ENCODE assay signal across 33 cellular contexts in the genomic region with DNA sequence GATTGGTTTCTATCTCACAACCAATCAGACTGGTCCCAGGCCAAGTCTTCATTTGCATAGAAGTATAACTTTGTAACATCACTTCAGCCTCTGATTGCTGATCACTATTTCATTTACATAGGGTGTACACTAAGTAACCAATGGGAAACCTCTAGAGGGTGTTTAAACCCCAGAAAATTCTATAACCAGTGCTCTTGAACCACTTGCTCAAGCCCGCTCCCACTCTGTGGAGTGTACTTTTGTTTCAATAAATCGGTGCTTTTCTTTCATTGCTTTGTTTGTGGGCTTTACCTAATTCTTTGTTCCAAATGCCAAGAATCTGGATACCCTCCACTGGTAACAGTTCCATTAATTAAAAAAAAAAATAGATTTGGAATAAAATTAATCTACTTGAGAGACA.
"Had no signal": no experiment of that assay in that cellular context is flagged by ENCODE, and none has a peak within 500 bp of the region (broad histone marks: within the 10 kb centered on the region; RNA-seq: fewer than 3 reads in every experiment).

No MANE protein-coding gene starts in this region.

- FAIRE-seq: astrocyte, bronchial epithelial cell had no signal

- H3K9me3 ChIP-seq: adrenal gland, ascending aorta, body of pancreas, breast epithelium had no signal

- DNase-seq: activated effector memory CD4-positive, alpha-beta T cell treated with anti-CD3 and anti-CD28 coated beads, Interleukin-2, amount 50 U/mL, for 16 hours; activated effector memory CD4-positive, alpha-beta T cell treated with Interleukin-2 at 50 U/mL for 16 hours; activated gamma-delta T cell; activated gamma-delta T cell treated with Interleukin-2 at 50 U/mL for 16 hours; activated naive CD4-positive, alpha-beta T cell; activated naive CD4-positive, alpha-beta T cell treated with anti-CD3 and anti-CD28 coated beads for 36 hours; activated naive CD4-positive, alpha-beta T cell treated with anti-CD3 and anti-CD28 coated beads, Interleukin-2, amount 10 ng/mL, durations not matched to agents 7 days and 5 days; activated naive CD4-positive, alpha-beta T cell treated with anti-CD3 and anti-CD28 coated beads, Interleukin-2, amount 50 U/mL, for 16 hours; activated naive CD4-positive, alpha-beta T cell treated with Interleukin-2 at 50 U/mL for 16 hours; activated naive CD8-positive, alpha-beta T cell treated with anti-CD3 and anti-CD28 coated beads for 36 hours; activated naive CD8-positive, alpha-beta T cell treated with anti-CD3 and anti-CD28 coated beads, Interleukin-2, amount 10 ng/mL, durations not matched to agents 7 days and 5 days; activated naive CD8-positive, alpha-beta T cell treated with anti-CD3 and anti-CD28 coated beads, Interleukin-2, amount 50 U/mL, for 24 hours; activated T-cell treated with anti-CD3 and anti-CD28 coated beads, Interleukin-2, amount 50 U/mL, for 1 hour; activated T-cell treated with anti-CD3 and anti-CD28 coated beads, Interleukin-2, amount 50 U/mL, for 24 hours; activated T-cell treated with anti-CD3 and anti-CD28 coated beads, Interleukin-2, amount 50 U/mL, for 4 hours; activated T-cell treated with anti-CD3 and anti-CD28 coated beads, Interleukin-2, amount 50 U/mL, for 48 hours; activated T-cell treated with anti-CD3 and anti-CD28 coated beads, Interleukin-2, amount 50 U/mL, for 72 hours; adrenal gland; amniotic stem cell; amygdala; anterior cingulate cortex; aorta; body of pancreas; brain microvascular endothelial cell; central memory CD4-positive, alpha-beta T cell; cerebellar nuclear complex had no signal

- H3K27me3 ChIP-seq: adrenal gland, ascending aorta, body of pancreas, brain microvascular endothelial cell, breast epithelium, cardiac muscle cell had no signal

- ATAC-seq: activated naive CD4-positive, alpha-beta T cell treated with anti-CD3 and anti-CD28 coated beads, Interleukin-2, amount 50 U/mL, for 72 hours; activated naive CD8-positive, alpha-beta T cell treated with anti-CD3 and anti-CD28 coated beads, Interleukin-2, amount 50 U/mL, for 24 hours; activated T-cell treated with anti-CD3 and anti-CD28 coated beads, Interleukin-2, amount 50 U/mL, for 4 hours; activated T-cell treated with anti-CD3 and anti-CD28 coated beads, Interleukin-2, amount 50 U/mL, for 72 hours; activated T-helper 17 cell treated with anti-CD3 and anti-CD28 coated beads, Interleukin-2, amount 50 U/mL, for 72 hours; body of pancreas had no signal

- H3K4me3 ChIP-seq: adrenal gland, ascending aorta, body of pancreas, breast epithelium, cardiac muscle cell had no signal

- H3K4me1 ChIP-seq: adrenal gland, ascending aorta, body of pancreas, breast epithelium had no signal

- H3K27ac ChIP-seq: adrenal gland, ascending aorta, body of pancreas, brain microvascular endothelial cell, breast epithelium, cardiac muscle cell had no signal

- H3K36me3 ChIP-seq: adrenal gland, ascending aorta, brain microvascular endothelial cell, breast epithelium, cardiac muscle cell had no signal
